Comparison of ENCODE assay signal across 1 cellular context in genomic region chr11:111823131-111823530, GRCh38.
A peak's percentile ranks its signal among the peaks of the same experiment; 100 is the strongest.
TF ChIP-seq lines count a peak whose summit lies in the region.

No MANE protein-coding gene starts in this region.

TF ChIP-seq in GM23338, 12 proteins besides CTCF, POLR2A, EP300 and RAD21:
- TF ChIP-seq ZNF331 (CRISPR knock-in tag; IDR thresholded peaks at IDR 0.05; ENCODE audit: low read depth) (no peak), NANOG (IDR thresholded peaks at IDR 0.05; ENCODE audit: borderline replicate concordance) (peak; percentile 44; the same call in 1 of the 2 replicates), REST (IDR thresholded peaks at IDR 0.05; ENCODE audit: unreplicated experiment) (no peak), EZH2 (IDR thresholded peaks at IDR 0.05; ENCODE audit: low read depth, unreplicated experiment) (no peak), POLR2AphosphoS5 (IDR thresholded peaks at IDR 0.05; ENCODE audit: low read depth) (no peak), STAT1 (IDR thresholded peaks at IDR 0.05; ENCODE audit: unreplicated experiment) (no peak), CREB1 (CRISPR knock-in tag; IDR thresholded peaks at IDR 0.05; ENCODE audit: low read depth) (no peak)
- TF ChIP-seq, protein P1, sequence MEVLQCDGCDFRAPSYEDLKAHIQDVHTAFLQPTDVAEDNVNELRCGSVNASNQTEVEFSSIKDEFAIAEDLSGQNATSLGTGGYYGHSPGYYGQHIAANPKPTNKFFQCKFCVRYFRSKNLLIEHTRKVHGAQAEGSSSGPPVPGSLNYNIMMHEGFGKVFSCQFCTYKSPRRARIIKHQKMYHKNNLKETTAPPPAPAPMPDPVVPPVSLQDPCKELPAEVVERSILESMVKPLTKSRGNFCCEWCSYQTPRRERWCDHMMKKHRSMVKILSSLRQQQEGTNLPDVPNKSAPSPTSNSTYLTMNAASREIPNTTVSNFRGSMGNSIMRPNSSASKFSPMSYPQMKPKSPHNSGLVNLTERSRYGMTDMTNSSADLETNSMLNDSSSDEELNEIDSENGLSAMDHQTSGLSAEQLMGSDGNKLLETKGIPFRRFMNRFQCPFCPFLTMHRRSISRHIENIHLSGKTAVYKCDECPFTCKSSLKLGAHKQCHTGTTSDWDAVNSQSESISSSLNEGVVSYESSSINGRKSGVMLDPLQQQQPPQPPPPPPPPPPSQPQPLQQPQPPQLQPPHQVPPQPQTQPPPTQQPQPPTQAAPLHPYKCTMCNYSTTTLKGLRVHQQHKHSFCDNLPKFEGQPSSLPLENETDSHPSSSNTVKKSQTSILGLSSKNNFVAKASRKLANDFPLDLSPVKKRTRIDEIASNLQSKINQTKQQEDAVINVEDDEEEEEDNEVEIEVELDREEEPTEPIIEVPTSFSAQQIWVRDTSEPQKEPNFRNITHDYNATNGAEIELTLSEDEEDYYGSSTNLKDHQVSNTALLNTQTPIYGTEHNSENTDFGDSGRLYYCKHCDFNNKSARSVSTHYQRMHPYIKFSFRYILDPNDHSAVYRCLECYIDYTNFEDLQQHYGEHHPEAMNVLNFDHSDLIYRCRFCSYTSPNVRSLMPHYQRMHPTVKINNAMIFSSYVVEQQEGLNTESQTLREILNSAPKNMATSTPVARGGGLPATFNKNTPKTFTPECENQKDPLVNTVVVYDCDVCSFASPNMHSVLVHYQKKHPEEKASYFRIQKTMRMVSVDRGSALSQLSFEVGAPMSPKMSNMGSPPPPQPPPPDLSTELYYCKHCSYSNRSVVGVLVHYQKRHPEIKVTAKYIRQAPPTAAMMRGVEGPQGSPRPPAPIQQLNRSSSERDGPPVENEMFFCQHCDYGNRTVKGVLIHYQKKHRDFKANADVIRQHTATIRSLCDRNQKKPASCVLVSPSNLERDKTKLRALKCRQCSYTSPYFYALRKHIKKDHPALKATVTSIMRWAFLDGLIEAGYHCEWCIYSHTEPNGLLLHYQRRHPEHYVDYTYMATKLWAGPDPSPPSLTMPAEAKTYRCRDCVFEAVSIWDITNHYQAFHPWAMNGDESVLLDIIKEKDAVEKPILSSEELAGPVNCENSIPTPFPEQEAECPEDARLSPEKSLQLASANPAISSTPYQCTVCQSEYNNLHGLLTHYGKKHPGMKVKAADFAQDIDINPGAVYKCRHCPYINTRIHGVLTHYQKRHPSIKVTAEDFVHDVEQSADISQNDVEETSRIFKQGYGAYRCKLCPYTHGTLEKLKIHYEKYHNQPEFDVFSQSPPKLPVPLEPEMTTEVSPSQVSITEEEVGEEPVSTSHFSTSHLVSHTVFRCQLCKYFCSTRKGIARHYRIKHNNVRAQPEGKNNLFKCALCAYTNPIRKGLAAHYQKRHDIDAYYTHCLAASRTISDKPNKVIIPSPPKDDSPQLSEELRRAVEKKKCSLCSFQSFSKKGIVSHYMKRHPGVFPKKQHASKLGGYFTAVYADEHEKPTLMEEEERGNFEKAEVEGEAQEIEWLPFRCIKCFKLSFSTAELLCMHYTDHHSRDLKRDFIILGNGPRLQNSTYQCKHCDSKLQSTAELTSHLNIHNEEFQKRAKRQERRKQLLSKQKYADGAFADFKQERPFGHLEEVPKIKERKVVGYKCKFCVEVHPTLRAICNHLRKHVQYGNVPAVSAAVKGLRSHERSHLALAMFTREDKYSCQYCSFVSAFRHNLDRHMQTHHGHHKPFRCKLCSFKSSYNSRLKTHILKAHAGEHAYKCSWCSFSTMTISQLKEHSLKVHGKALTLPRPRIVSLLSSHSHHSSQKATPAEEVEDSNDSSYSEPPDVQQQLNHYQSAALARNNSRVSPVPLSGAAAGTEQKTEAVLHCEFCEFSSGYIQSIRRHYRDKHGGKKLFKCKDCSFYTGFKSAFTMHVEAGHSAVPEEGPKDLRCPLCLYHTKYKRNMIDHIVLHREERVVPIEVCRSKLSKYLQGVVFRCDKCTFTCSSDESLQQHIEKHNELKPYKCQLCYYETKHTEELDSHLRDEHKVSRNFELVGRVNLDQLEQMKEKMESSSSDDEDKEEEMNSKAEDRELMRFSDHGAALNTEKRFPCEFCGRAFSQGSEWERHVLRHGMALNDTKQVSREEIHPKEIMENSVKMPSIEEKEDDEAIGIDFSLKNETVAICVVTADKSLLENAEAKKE (CRISPR knock-in tag; IDR thresholded peaks at IDR 0.05) = 0 out of 2 replicates have a peak, but pooled peaks have one; percentile 46
- TF ChIP-seq, protein P2, sequence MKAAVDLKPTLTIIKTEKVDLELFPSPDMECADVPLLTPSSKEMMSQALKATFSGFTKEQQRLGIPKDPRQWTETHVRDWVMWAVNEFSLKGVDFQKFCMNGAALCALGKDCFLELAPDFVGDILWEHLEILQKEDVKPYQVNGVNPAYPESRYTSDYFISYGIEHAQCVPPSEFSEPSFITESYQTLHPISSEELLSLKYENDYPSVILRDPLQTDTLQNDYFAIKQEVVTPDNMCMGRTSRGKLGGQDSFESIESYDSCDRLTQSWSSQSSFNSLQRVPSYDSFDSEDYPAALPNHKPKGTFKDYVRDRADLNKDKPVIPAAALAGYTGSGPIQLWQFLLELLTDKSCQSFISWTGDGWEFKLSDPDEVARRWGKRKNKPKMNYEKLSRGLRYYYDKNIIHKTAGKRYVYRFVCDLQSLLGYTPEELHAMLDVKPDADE (IDR thresholded peaks at IDR 0.05) = no peak
